20 cellular contexts compared by ENCODE assay signal in the genomic region with DNA sequence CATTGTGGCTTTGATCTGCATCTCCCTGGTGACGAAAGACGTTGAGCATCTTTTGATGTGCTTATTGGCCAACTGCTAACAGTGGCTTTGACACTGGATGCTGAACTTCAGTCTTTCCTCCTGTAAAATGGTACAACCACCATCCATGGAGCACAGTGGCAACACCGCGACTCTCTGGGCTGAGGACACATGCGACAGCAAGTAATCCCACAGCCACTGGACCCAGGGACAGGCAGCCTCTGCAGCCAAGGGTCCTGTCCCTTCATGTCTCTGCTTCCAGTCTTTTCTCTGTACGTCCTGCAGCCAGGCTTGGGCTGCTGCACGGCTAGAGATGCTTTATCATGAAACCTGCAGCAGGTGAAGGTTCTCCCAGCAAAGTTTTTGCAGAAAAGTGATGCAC.
"Had no signal": no experiment of that assay in that cellular context is flagged by ENCODE, and none has a peak within 500 bp of the region (broad histone marks: within the 10 kb centered on the region; RNA-seq: fewer than 3 reads in every experiment).

No MANE protein-coding gene starts in this region.

- H3K4me3 ChIP-seq: heart left ventricle, psoas muscle, skin epidermis, stomach, thoracic aorta, transverse colon had no signal

- H3K27ac ChIP-seq: heart left ventricle, neutrophil, psoas muscle, skin epidermis, stomach, thoracic aorta, transverse colon had no signal

- H3K27ac Mint-ChIP-seq: naive B cell had no signal

- H3K4me3 Mint-ChIP-seq: naive B cell had no signal

- DNase-seq: effector memory CD4-positive, alpha-beta T cell; heart left ventricle; hippocampal formation; mammary epithelial cell; midbrain; naive B cell; psoas muscle; retina; stimulated activated CD4-positive, alpha-beta T cell treated with anti-CD3 and anti-CD28 coated beads, Interleukin-2, amount 100 ng/mL, for 24 hours; stimulated activated CD4-positive, alpha-beta T cell treated with anti-CD3 and anti-CD28 coated beads, Interleukin-4, amount 100 ng/mL, for 4 hours; stimulated activated naive CD4-positive, alpha-beta T cell; stomach; substantia nigra; transverse colon had no signal

- H3K9me3 ChIP-seq: neutrophil, psoas muscle, stomach, transverse colon had no signal

- H3K4me1 ChIP-seq: psoas muscle, transverse colon had no signal

- FAIRE-seq: endometrium, frontal cortex, islet of Langerhans had no signal

- H3K27me3 ChIP-seq: neutrophil, stomach, transverse colon had no signal
